Comparison of ENCODE assay signal across 20 cellular contexts in genomic region chr17:69061901-69062556, GRCh38. TPM values are rescaled to one million over a fixed set of nuclear protein-coding genes. Genes with fewer than 3 reads are reported as not detected.
DNase-seq lines count a peak whose midpoint lies in the region; ATAC-seq and TF ChIP-seq lines count a peak whose summit lies in the region.
"Had no signal": no experiment of that assay in that cellular context is flagged by ENCODE, and none has a peak within 500 bp of the region (broad histone marks: within the 10 kb centered on the region; RNA-seq: fewer than 3 reads in every experiment).

No MANE protein-coding gene starts in this region.

- H3K4me3 ChIP-seq in heart left ventricle (no peak overlapping the region), OCI-LY7 (ENCODE audit: low read depth, low read length, poor library complexity, severe bottlenecking) (no peak overlapping the region), fibroblast of the aortic adventitia (ENCODE audit: low read depth, low read length) (no peak overlapping the region), tibial nerve (no peak overlapping the region)

- TF ChIP-seq CTCF in heart left ventricle (IDR thresholded peaks at IDR 0.05) (no peak), OCI-LY7 (conservative IDR thresholded peaks at IDR 0.05; ENCODE audit: low read length) (no peak), fibroblast of the aortic adventitia (IDR thresholded peaks at IDR 0.05; ENCODE audit: insufficient read depth, low read length) (no peak), tibial nerve (IDR thresholded peaks at IDR 0.05) (no peak)

- 76 to 84% (median 81%) methylated on average over 4 of the region's 4 CpGs for WGBS in heart left ventricle, 4 donors
- WGBS in tibial nerve, 2 donors = 62 to 70% methylated on average over 4 of the region's 4 CpGs

- H3K36me3 ChIP-seq in heart left ventricle (peaks cover 0 to 3% (median 0%) of the 10 kb centered on the region in 9 donors), OCI-LY7 (ENCODE audit: insufficient read depth, low read length) (no peaks in the 10 kb centered on the region), tibial nerve (peaks cover 0 to 26% (median 0%) of the 10 kb centered on the region in 3 donors)

- POLR2A ChIA-PET in OCI-LY7 (lab: Charles Lee) = interaction anchor here (0.7 to 1.2 kb wide), 5 partner anchors 20 to 282 kb away, joined by 3 read pairs; no protein-coding TSS in a partner anchor

- H3K79me2 ChIP-seq in OCI-LY7 (ENCODE audit: insufficient read depth, low read depth, low read length) = no peaks in the 10 kb centered on the region

- H2AFZ ChIP-seq in OCI-LY7 (ENCODE audit: low read length) = peak overlapping the region; percentile 68

- peaks cover 0 to 13% (median under 1%) of the 10 kb centered on the region in 12 donors for H3K9me3 ChIP-seq in heart left ventricle
- no peaks in the 10 kb centered on the region for H3K9me3 ChIP-seq in OCI-LY7 (ENCODE audit: low read length)
- no peaks in the 10 kb centered on the region for H3K9me3 ChIP-seq in tibial nerve

- BruUV-seq in OCI-LY7 (replicated peaks; lab: Mats Ljungman, UMichigan) = no TSS peak

- no peaks in the 10 kb centered on the region for H4K20me1 ChIP-seq in OCI-LY7 (ENCODE audit: insufficient read depth, low read length)

- intact Hi-C loops in heart left ventricle (cut with DNase I) = no loop called here
- intact Hi-C loops in Right ventricle myocardium inferior (cut with DNase I) = no loop called here
- intact Hi-C loops in OCI-LY7 (cut with micrococcal nuclease; ENCODE audit: unreplicated experiment) = loop anchor here (5.0 to 10.0 kb wide), 2 partner anchors 55 to 287 kb away; no protein-coding TSS in a partner anchor

- no peaks in the 10 kb centered on the region for H3K9me2 ChIP-seq in OCI-LY7 (ENCODE audit: insufficient read depth, low read length)

- no peak for TF ChIP-seq POLR2A in heart left ventricle (IDR thresholded peaks at IDR 0.05)
- no peak for TF ChIP-seq POLR2A in tibial nerve (IDR thresholded peaks at IDR 0.05)

- no peaks in the 10 kb centered on the region for H3K27me3 ChIP-seq in heart left ventricle
- H3K27me3 ChIP-seq in tibial nerve = no peaks in the 10 kb centered on the region

- H3K4me1 ChIP-seq in heart left ventricle (peaks cover 0 to 50% (median 0%) of the 10 kb centered on the region in 12 donors), OCI-LY7 (ENCODE audit: insufficient read depth, low read length, poor library complexity, severe bottlenecking) (peaks cover 28% of the 10 kb centered on the region), tibial nerve (peaks cover 0 to 43% (median 11%) of the 10 kb centered on the region in 4 donors)

- no peak for ATAC-seq in heart left ventricle
- ATAC-seq in Right ventricle myocardium inferior = no peak
- ATAC-seq in GM18502 (IDR thresholded peaks at IDR 0.05; ENCODE audit: poor library complexity, unreplicated experiment) = no peak
- ATAC-seq in GM19397 (IDR thresholded peaks at IDR 0.05; ENCODE audit: unreplicated experiment) = no peak
- ATAC-seq: Panc1 had no signal

- DNase-seq in heart left ventricle = no peak
- no peak for DNase-seq in Right ventricle myocardium inferior (ENCODE audit: missing footprints)
- no peak for DNase-seq in OCI-LY7 (ENCODE audit: low spot score)
- DNase-seq in fibroblast of the aortic adventitia (ENCODE audit: low read depth) = peak; percentile 64
- DNase-seq in tibial nerve (ENCODE audit: low spot score in 2 of 2) = no peak
- no peak for DNase-seq in hepatic stellate cell (ENCODE audit: low spot score)
- DNase-seq: DMS 273 treated with DMSO at 0.1 percent for 48 hours, GF-D8, HFFc6, KG1, NCI-H1048, NCI-H1436 treated with DMSO at 0.1 percent for 48 hours, NCI-H2081, NCI-H510A treated with DMSO at 0.1 percent for 48 hours, SHP77 had no signal

- H3K4me2 ChIP-seq in OCI-LY7 (ENCODE audit: low read length) = peak overlapping the region; percentile 39

- CTCF ChIA-PET in OCI-LY7 (lab: Charles Lee; ENCODE audit: unreplicated experiment) = no interaction called here

- H3K27ac ChIP-seq in heart left ventricle (peak overlapping the region in 8 of 12 donors; percentile 3 to 82 (median 70)), OCI-LY7 (ENCODE audit: low read depth, low read length, poor library complexity, severe bottlenecking) (no peak overlapping the region), tibial nerve (peak overlapping the region in 3 of 4 donors; percentile 33 to 84 (median 80))

- no peak for TF ChIP-seq EP300 in tibial nerve (IDR thresholded peaks at IDR 0.05)

RNA-seq across cellular contexts. Expression of gene ABCA9, which starts 1.3 kb away (rescaled TPM):
- total RNA-seq in heart left ventricle (10 to 100 TPM in 6 of 9 donors, 1 to 10 TPM in 3; 4.2 to 19.9 (median 11.4) TPM), Right ventricle myocardium inferior (32.7 TPM), OCI-LY7 (2022) (0.06 TPM in 1 of 2 replicates, not detected in the other), fibroblast of the aortic adventitia (ENCODE audit: low replicate concordance) (122 and 235 TPM in 2 replicates), tibial nerve (100 to 1,000 TPM; 108 to 170 (median 124) TPM)
- 10 to 100 TPM in 1 of 2 donors, 1 to 10 TPM in 1; 2.4 to 11.2 TPM for polyA plus RNA-seq in heart left ventricle
- 0.47 and 0.88 TPM in 2 replicates for total RNA-seq in OCI-LY7 (2014; rRNA removed; shearing (Covaris generic))
- total RNA-seq: Daoy, H4, HFFc6 had no signal
